Comparison of ENCODE assay signal across 1 cellular context in the genomic region with DNA sequence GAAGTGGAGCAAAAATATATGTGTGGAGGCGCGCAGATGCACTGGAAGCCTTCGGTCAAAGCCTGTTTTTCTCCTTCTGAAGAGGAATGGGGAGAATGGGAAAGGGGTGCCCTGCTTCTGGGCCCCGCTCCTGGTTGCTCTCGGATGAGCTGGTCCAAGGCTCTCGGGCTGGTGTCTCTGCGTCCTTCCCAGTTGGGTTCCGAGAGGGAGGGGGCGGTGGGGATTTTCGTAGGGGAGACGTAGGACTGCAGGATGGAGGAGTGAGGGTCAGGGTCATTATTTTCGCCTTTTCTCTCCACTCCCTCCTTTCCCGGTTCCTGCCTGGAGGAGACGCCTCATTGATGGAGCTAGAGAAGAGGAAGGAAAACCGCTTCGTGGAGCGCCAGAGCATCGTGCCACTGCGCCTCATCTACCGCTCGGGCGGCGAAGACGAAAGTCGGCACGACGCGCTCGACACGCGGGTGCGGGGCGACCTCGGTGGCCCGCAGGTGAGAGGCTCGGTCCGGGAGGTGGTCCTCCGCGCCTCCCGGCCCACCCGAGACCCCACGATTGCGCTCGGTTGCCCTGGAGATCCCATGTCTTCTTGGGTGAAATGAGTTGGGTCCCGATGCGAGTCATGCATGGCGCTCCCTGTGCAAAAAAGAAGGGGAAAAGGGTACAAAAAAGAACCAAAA.
TF ChIP-seq lines count a peak whose summit lies in the region.

No MANE protein-coding gene starts in this region.

TF ChIP-seq in HepG2, 621 proteins besides CTCF, POLR2A, EP300 and RAD21 (continues in another document):
- TF ChIP-seq TFDP1 (CRISPR knock-in tag; IDR thresholded peaks at IDR 0.05; ENCODE audit: borderline replicate concordance) (peak; percentile 68; the same call in 1 of the 2 replicates), ZSCAN21 (CRISPR knock-in tag; IDR thresholded peaks at IDR 0.05; ENCODE audit: borderline replicate concordance) (no peak), REPIN1 (CRISPR knock-in tag; IDR thresholded peaks at IDR 0.05; ENCODE audit: borderline replicate concordance, low read depth) (0 out of 2 replicates have a peak, but pooled peaks have one; percentile 44), SNAI1 (CRISPR knock-in tag; IDR thresholded peaks at IDR 0.05; ENCODE audit: borderline replicate concordance) (0 out of 2 replicates have a peak, but pooled peaks have one; percentile 51), MAX (IDR thresholded peaks at IDR 0.05) (peak; percentile 70), RAD51 (IDR thresholded peaks at IDR 0.05; ENCODE audit: borderline replicate concordance) (no peak), KDM2A (CRISPR knock-in tag; IDR thresholded peaks at IDR 0.05; ENCODE audit: borderline replicate concordance, low read depth) (peak; percentile 17; the same call in 1 of the 2 replicates), RNF2 (conservative IDR thresholded peaks at IDR 0.05; ENCODE audit: low read depth) (0 out of 2 replicates have a peak, but pooled peaks have one; percentile 41), FOXO4 (CRISPR knock-in tag; conservative IDR thresholded peaks at IDR 0.05) (no peak), HDAC2 (CRISPR knock-in tag; IDR thresholded peaks at IDR 0.05) (0 out of 2 replicates have a peak, but pooled peaks have one; percentile 18), RXRA (CRISPR knock-in tag; IDR thresholded peaks at IDR 0.05) (peak; percentile 51; the same call in 1 of the 2 replicates), ZBTB38 (CRISPR knock-in tag; IDR thresholded peaks at IDR 0.05) (peak; percentile 67; the same call in 1 of the 2 replicates), GABPB1 (CRISPR knock-in tag; IDR thresholded peaks at IDR 0.05) (peak; percentile 32; the same call in 1 of the 2 replicates), ZBTB33 (CRISPR knock-in tag; IDR thresholded peaks at IDR 0.05) (0 out of 2 replicates have a peak, but pooled peaks have one; percentile 9), THAP9 (CRISPR knock-in tag; IDR thresholded peaks at IDR 0.05; ENCODE audit: borderline replicate concordance) (0 out of 2 replicates have a peak, but pooled peaks have one; percentile 17), ZNF766 (CRISPR knock-in tag; IDR thresholded peaks at IDR 0.05; ENCODE audit: borderline replicate concordance) (0 out of 2 replicates have a peak, but pooled peaks have one; percentile 4), ZNF776 (CRISPR knock-in tag; IDR thresholded peaks at IDR 0.05) (peak; percentile 49; the same call in 1 of the 2 replicates), PHF20 (CRISPR knock-in tag; IDR thresholded peaks at IDR 0.05) (no peak), ZNF563 (CRISPR knock-in tag; IDR thresholded peaks at IDR 0.05) (0 out of 2 replicates have a peak, but pooled peaks have one; percentile 20), SALL1 (CRISPR knock-in tag; IDR thresholded peaks at IDR 0.05) (0 out of 2 replicates have a peak, but pooled peaks have one; percentile 26), ZNF512B (CRISPR knock-in tag; IDR thresholded peaks at IDR 0.05; ENCODE audit: borderline replicate concordance) (0 out of 2 replicates have a peak, but pooled peaks have one; percentile 5), ZFP90 (CRISPR knock-in tag; IDR thresholded peaks at IDR 0.05; ENCODE audit: borderline replicate concordance) (peak; percentile 41; the same call in 1 of the 2 replicates), HIVEP1 (CRISPR knock-in tag; IDR thresholded peaks at IDR 0.05) (peak; percentile 32; the same call in 1 of the 2 replicates), ZFP41 (CRISPR knock-in tag; IDR thresholded peaks at IDR 0.05; ENCODE audit: borderline replicate concordance) (peak; percentile 71; the same call in 1 of the 2 replicates), ZNF253 (CRISPR knock-in tag; IDR thresholded peaks at IDR 0.05; ENCODE audit: borderline replicate concordance) (0 out of 2 replicates have a peak, but pooled peaks have one; percentile 40), NCOA2 (CRISPR knock-in tag; IDR thresholded peaks at IDR 0.05) (no peak), ISL2 (CRISPR knock-in tag; IDR thresholded peaks at IDR 0.05) (no peak), ZNF883 (CRISPR knock-in tag; IDR thresholded peaks at IDR 0.05; ENCODE audit: not compliant biosample characterization) (peak; percentile 11), MXD3 (CRISPR knock-in tag; IDR thresholded peaks at IDR 0.05) (0 out of 2 replicates have a peak, but pooled peaks have one; percentile 24), GTF3A (CRISPR knock-in tag; conservative IDR thresholded peaks at IDR 0.05) (no peak), TEAD2 (CRISPR knock-in tag; IDR thresholded peaks at IDR 0.05) (0 out of 2 replicates have a peak, but pooled peaks have one; percentile 1), ZNF383 (CRISPR knock-in tag; IDR thresholded peaks at IDR 0.05; ENCODE audit: borderline replicate concordance) (0 out of 2 replicates have a peak, but pooled peaks have one; percentile 26), ZNF496 (CRISPR knock-in tag; IDR thresholded peaks at IDR 0.05; ENCODE audit: insufficient replicate concordance) (no peak), ZNF737 (CRISPR knock-in tag; IDR thresholded peaks at IDR 0.05; ENCODE audit: borderline replicate concordance) (peak; percentile 44; the same call in 1 of the 2 replicates), NFKB2 (CRISPR knock-in tag; IDR thresholded peaks at IDR 0.05; ENCODE audit: borderline replicate concordance) (peak; percentile 59; the same call in 1 of the 2 replicates)
- TF ChIP-seq, protein P1, sequence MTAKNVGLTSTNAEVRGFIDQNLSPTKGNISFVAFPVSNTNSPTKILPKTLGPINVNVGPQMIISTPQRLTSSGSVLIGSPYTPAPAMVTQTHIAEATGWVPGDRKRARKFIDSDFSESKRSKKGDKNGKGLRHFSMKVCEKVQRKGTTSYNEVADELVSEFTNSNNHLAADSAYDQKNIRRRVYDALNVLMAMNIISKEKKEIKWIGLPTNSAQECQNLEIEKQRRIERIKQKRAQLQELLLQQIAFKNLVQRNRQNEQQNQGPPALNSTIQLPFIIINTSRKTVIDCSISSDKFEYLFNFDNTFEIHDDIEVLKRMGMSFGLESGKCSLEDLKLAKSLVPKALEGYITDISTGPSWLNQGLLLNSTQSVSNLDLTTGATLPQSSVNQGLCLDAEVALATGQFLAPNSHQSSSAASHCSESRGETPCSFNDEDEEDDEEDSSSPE (CRISPR knock-in tag; IDR thresholded peaks at IDR 0.05): 0 out of 2 replicates have a peak, but pooled peaks have one; percentile 25
- TF ChIP-seq, protein P2, sequence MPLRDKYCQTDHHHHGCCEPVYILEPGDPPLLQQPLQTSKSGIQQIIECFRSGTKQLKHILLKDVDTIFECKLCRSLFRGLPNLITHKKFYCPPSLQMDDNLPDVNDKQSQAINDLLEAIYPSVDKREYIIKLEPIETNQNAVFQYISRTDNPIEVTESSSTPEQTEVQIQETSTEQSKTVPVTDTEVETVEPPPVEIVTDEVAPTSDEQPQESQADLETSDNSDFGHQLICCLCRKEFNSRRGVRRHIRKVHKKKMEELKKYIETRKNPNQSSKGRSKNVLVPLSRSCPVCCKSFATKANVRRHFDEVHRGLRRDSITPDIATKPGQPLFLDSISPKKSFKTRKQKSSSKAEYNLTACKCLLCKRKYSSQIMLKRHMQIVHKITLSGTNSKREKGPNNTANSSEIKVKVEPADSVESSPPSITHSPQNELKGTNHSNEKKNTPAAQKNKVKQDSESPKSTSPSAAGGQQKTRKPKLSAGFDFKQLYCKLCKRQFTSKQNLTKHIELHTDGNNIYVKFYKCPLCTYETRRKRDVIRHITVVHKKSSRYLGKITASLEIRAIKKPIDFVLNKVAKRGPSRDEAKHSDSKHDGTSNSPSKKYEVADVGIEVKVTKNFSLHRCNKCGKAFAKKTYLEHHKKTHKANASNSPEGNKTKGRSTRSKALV (CRISPR knock-in tag; IDR thresholded peaks at IDR 0.05): no peak
- TF ChIP-seq, protein P3, sequence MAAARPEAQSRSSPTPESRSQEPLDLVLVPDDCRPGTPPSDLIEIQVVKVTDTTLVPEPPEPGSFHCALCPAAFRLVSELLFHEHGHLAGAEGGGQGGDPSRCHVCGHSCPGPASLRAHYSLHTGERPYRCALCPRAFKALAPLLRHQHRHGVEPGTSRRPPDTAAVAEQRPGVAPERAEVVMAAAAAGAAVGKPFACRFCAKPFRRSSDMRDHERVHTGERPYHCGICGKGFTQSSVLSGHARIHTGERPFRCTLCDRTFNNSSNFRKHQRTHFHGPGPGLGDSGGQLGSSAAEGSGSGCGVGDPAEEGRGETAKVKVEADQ (CRISPR knock-in tag; IDR thresholded peaks at IDR 0.05; ENCODE audit: borderline replicate concordance): peak; percentile 15
- TF ChIP-seq, protein P4, sequence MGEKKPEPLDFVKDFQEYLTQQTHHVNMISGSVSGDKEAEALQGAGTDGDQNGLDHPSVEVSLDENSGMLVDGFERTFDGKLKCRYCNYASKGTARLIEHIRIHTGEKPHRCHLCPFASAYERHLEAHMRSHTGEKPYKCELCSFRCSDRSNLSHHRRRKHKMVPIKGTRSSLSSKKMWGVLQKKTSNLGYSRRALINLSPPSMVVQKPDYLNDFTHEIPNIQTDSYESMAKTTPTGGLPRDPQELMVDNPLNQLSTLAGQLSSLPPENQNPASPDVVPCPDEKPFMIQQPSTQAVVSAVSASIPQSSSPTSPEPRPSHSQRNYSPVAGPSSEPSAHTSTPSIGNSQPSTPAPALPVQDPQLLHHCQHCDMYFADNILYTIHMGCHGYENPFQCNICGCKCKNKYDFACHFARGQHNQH (CRISPR knock-in tag; IDR thresholded peaks at IDR 0.05): no peak
